ENCODE assay signal across 10 cellular contexts in genomic region chr6:109397020-109397419, GRCh38. TPM values are rescaled to one million over a fixed set of nuclear protein-coding genes. Genes with fewer than 3 reads are reported as not detected.
A peak's percentile ranks its signal among the peaks of the same experiment; 100 is the strongest.
DNase-seq lines count a peak whose midpoint lies in the region; ATAC-seq and TF ChIP-seq lines count a peak whose summit lies in the region.
"Had no signal": no experiment of that assay in that cellular context is flagged by ENCODE, and none has a peak within 500 bp of the region (broad histone marks: within the 10 kb centered on the region; RNA-seq: fewer than 3 reads in every experiment).

No MANE protein-coding gene starts in this region.

- H3K4me3 ChIP-seq in BE2C (ENCODE audit: low read depth, low read length) = no peak overlapping the region
- no peak overlapping the region for H3K4me3 ChIP-seq in body of pancreas

- DNase-seq in BE2C = no peak
- peak; percentile 61 to 76 for DNase-seq in Kasumi-1 (lab: John Stamatoyannopoulos, UW)
- DNase-seq in body of pancreas = no peak
- peak; percentile 9 to 29 for DNase-seq in lung microvascular endothelial cell (ENCODE audit: low read depth in 2 of 2)
- no peak for DNase-seq in NCI-H1694 (lab: John Stamatoyannopoulos, UW)
- DNase-seq in stimulated activated CD4-positive, alpha-beta T cell treated with anti-CD3 and anti-CD28 coated beads, Interleukin-4, amount 100 ng/mL, for 4 hours = no peak
- DNase-seq in caudate nucleus (lab: John Stamatoyannopoulos, UW) = no peak
- DNase-seq in activated CD4-positive, alpha-beta T cell treated with anti-CD3 and anti-CD28 coated beads, Interleukin-2, amount 10 ng/mL, durations not matched to agents 7 days and 5 days = no peak
- DNase-seq: activated B cell treated with CpG ODN at 0.5 μM for 24 hours; stimulated activated CD4-positive, alpha-beta T cell treated with anti-CD3 and anti-CD28 coated beads, Interleukin-1b, Interleukin-23, amount 100 ng/mL, for 48 hours had no signal

- no peaks in the 10 kb centered on the region for H3K27me3 Mint-ChIP-seq in activated CD4-positive, alpha-beta T cell treated with anti-CD3 and anti-CD28 coated beads, Interleukin-2, amount 10 ng/mL, durations not matched to agents 7 days and 5 days
- H3K27me3 Mint-ChIP-seq: activated B cell treated with CpG ODN at 0.5 μM for 24 hours had no signal

- H3K27ac ChIP-seq in body of pancreas = no peak overlapping the region
- no peak overlapping the region for H3K27ac ChIP-seq in caudate nucleus (ENCODE audit: low read depth, low read length)

- H3K36me3 ChIP-seq in BE2C (no peaks in the 10 kb centered on the region), body of pancreas (replicated peaks in 1 of 2; ENCODE audit: insufficient read depth in 1 of 2, low read depth in 2 of 2) (no peaks in the 10 kb centered on the region)

- no peak overlapping the region for H3K4me3 Mint-ChIP-seq in activated CD4-positive, alpha-beta T cell treated with anti-CD3 and anti-CD28 coated beads, Interleukin-2, amount 10 ng/mL, durations not matched to agents 7 days and 5 days
- H3K4me3 Mint-ChIP-seq: activated B cell treated with CpG ODN at 0.5 μM for 24 hours had no signal

- whole genome bisulfite sequencing in body of pancreas, 2 donors = 65 to 82% methylated on average over 4 of the region's 4 CpGs

- H3K27me3 ChIP-seq in BE2C = no peaks in the 10 kb centered on the region
- no peaks in the 10 kb centered on the region for H3K27me3 ChIP-seq in body of pancreas

- no peaks in the 10 kb centered on the region for H3K9me3 Mint-ChIP-seq in activated CD4-positive, alpha-beta T cell treated with anti-CD3 and anti-CD28 coated beads, Interleukin-2, amount 10 ng/mL, durations not matched to agents 7 days and 5 days
- H3K9me3 Mint-ChIP-seq: activated B cell treated with CpG ODN at 0.5 μM for 24 hours had no signal

- H3K36me3 Mint-ChIP-seq in activated CD4-positive, alpha-beta T cell treated with anti-CD3 and anti-CD28 coated beads, Interleukin-2, amount 10 ng/mL, durations not matched to agents 7 days and 5 days (ENCODE audit: low read depth) = no peaks in the 10 kb centered on the region

- TF ChIP-seq POLR2A in body of pancreas (IDR thresholded peaks at IDR 0.05) = no peak

- ATAC-seq in body of pancreas = peak; percentile 48

- POLR2A ChIA-PET in activated CD4-positive, alpha-beta T cell treated with anti-CD3 and anti-CD28 coated beads, Interleukin-2, amount 10 ng/mL, durations not matched to agents 7 days and 5 days (lab: Charles Lee) = no interaction called here

- CTCF ChIA-PET in activated CD4-positive, alpha-beta T cell treated with anti-CD3 and anti-CD28 coated beads, Interleukin-2, amount 10 ng/mL, durations not matched to agents 7 days and 5 days (lab: Charles Lee) = interaction anchor here (0.6 to 4.6 kb wide), 4 partner anchors 13 to 643 kb away, joined by 3 to 36 read pairs (median 4); partner anchors contain the start of gene CD164

- H3K9me3 ChIP-seq in BE2C (no peaks in the 10 kb centered on the region), body of pancreas (no peaks in the 10 kb centered on the region)

- no peak overlapping the region for H3K27ac Mint-ChIP-seq in activated CD4-positive, alpha-beta T cell treated with anti-CD3 and anti-CD28 coated beads, Interleukin-2, amount 10 ng/mL, durations not matched to agents 7 days and 5 days
- H3K27ac Mint-ChIP-seq: activated B cell treated with CpG ODN at 0.5 μM for 24 hours had no signal

- peak; percentile 34; the same call in 1 of the 2 replicates for TF ChIP-seq CTCF in BE2C (IDR thresholded peaks at IDR 0.05; ENCODE audit: low read depth, low read length)
- TF ChIP-seq CTCF in body of pancreas (IDR thresholded peaks at IDR 0.05) = peak in 5 of 7 experiments; percentile 8 to 52 (median 45)

- intact Hi-C loops in body of pancreas (cut with DNase I) = no loop called here

- no peaks in the 10 kb centered on the region for H3K4me1 Mint-ChIP-seq in activated CD4-positive, alpha-beta T cell treated with anti-CD3 and anti-CD28 coated beads, Interleukin-2, amount 10 ng/mL, durations not matched to agents 7 days and 5 days
- H3K4me1 Mint-ChIP-seq: activated B cell treated with CpG ODN at 0.5 μM for 24 hours had no signal

- H3K4me1 ChIP-seq in BE2C (no peaks in the 10 kb centered on the region), body of pancreas (no peaks in the 10 kb centered on the region)

RNA-seq across cellular contexts. Expression of gene CD164, which starts 14.8 kb away (rescaled TPM):
- polyA plus RNA-seq in BE2C (2012; ENCODE audit: insufficient read depth, insufficient read length, low read depth) = 148 TPM
- 100 to 1,000 TPM in 1 of 2 donors, 10 to 100 TPM in 1; 97.9 to 183 TPM for total RNA-seq in body of pancreas
- total RNA-seq in lung microvascular endothelial cell = 107 and 122 TPM in 2 replicates
- total RNA-seq in activated CD4-positive, alpha-beta T cell treated with anti-CD3 and anti-CD28 coated beads, Interleukin-2, amount 10 ng/mL, durations not matched to agents 7 days and 5 days = 100 to 1,000 TPM; 270 to 275 TPM

RNA-seq across cellular contexts. Expression of gene PPIL6, which starts 43.4 kb away (rescaled TPM):
- polyA plus RNA-seq in BE2C (2012; ENCODE audit: insufficient read depth, insufficient read length, low read depth) = 0.48 TPM
- total RNA-seq in body of pancreas (1 to 10 TPM in 1 of 2 donors, not detected in 1; 3.1 TPM), lung microvascular endothelial cell (0.22 and 0.60 TPM in 2 replicates)
- total RNA-seq in activated CD4-positive, alpha-beta T cell treated with anti-CD3 and anti-CD28 coated beads, Interleukin-2, amount 10 ng/mL, durations not matched to agents 7 days and 5 days = under 1 TPM; 0.17 to 0.22 TPM

RNA-seq across cellular contexts. Expression of gene SMPD2, which starts 43.5 kb away (rescaled TPM):
- polyA plus RNA-seq in BE2C (2012; ENCODE audit: insufficient read depth, insufficient read length, low read depth) = 18.5 TPM
- total RNA-seq in body of pancreas (10 to 100 TPM in 1 of 2 donors, 1 to 10 TPM in 1; 8.0 to 13.8 TPM), lung microvascular endothelial cell (5.4 and 7.3 TPM in 2 replicates)
- 10 to 100 TPM; 13.0 to 14.0 TPM for total RNA-seq in activated CD4-positive, alpha-beta T cell treated with anti-CD3 and anti-CD28 coated beads, Interleukin-2, amount 10 ng/mL, durations not matched to agents 7 days and 5 days

RNA-seq across cellular contexts. Expression of gene MICAL1, which starts 58.6 kb away (rescaled TPM):
- polyA plus RNA-seq in BE2C (2012; ENCODE audit: insufficient read depth, insufficient read length, low read depth) = 80.8 TPM
- total RNA-seq in body of pancreas = 10 to 100 TPM; 16.1 to 26.0 TPM
- total RNA-seq in lung microvascular endothelial cell = 12.5 and 15.9 TPM in 2 replicates
- total RNA-seq in activated CD4-positive, alpha-beta T cell treated with anti-CD3 and anti-CD28 coated beads, Interleukin-2, amount 10 ng/mL, durations not matched to agents 7 days and 5 days = 10 to 100 TPM; 93.1 to 98.3 TPM

Comparison
In these comparisons a context has a peak if more than half of its experiments do, and no peak if none do; other contexts are left out.
1. DNase-seq: peak in Kasumi-1 (2 of 2) and lung microvascular endothelial cell (2 of 2); none in BE2C (single experiment), body of pancreas (0 of 4), NCI-H1694 (single experiment), stimulated activated CD4-positive, alpha-beta T cell treated with anti-CD3 and anti-CD28 coated beads, Interleukin-4, amount 100 ng/mL, for 4 hours (0 of 2), caudate nucleus (0 of 61) and activated CD4-positive, alpha-beta T cell treated with anti-CD3 and anti-CD28 coated beads, Interleukin-2, amount 10 ng/mL, durations not matched to agents 7 days and 5 days (single experiment).